In genomic region chr3:17032407-17033034, GRCh38 we compare ENCODE assay signal across 8 cellular contexts.
A peak's percentile ranks its signal among the peaks of the same experiment; 100 is the strongest.
DNase-seq lines count a peak whose midpoint lies in the region; ATAC-seq, FAIRE-seq and TF ChIP-seq lines count a peak whose summit lies in the region.

No MANE protein-coding gene starts in this region.

- TF ChIP-seq CTCF in PC-9 (conservative IDR thresholded peaks at IDR 0.05), result peak; percentile 71
- TF ChIP-seq CTCF in fibroblast of mammary gland (conservative IDR thresholded peaks at IDR 0.05; ENCODE audit: control insufficient read depth, insufficient read depth, low read depth, low read length), result peak; percentile 86
- TF ChIP-seq CTCF in neural crest cell (conservative IDR thresholded peaks at IDR 0.05), result peak; percentile 66

- no peaks in the 10 kb centered on the region for H3K9me3 Mint-ChIP-seq in neural crest cell

- no peak overlapping the region for H3K27ac ChIP-seq in PC-9

- H2AFZ ChIP-seq in PC-9, result no peak overlapping the region

- H3K27me3 Mint-ChIP-seq in neural crest cell (ENCODE audit: low read depth), result no peaks in the 10 kb centered on the region

- POLR2A ChIA-PET in PC-9 (lab: Charles Lee; ENCODE audit: unreplicated experiment), result no interaction called here

- CTCF ChIA-PET in PC-9 (lab: Charles Lee), result interaction anchor here (0.7 kb wide), 2 partner anchors 430 to 442 kb away, joined by 3 read pairs; no protein-coding TSS in a partner anchor

- no peaks in the 10 kb centered on the region for H4K20me1 ChIP-seq in PC-9 (ENCODE audit: insufficient read depth)

- no peaks in the 10 kb centered on the region for H3K79me2 ChIP-seq in PC-9 (ENCODE audit: low read depth)

- intact Hi-C loops in PC-9 (cut with micrococcal nuclease; ENCODE audit: unreplicated experiment), result loop anchor here (1.0 to 10.0 kb wide), 5 partner anchors 202 to 738 kb away; no protein-coding TSS in a partner anchor

- peaks cover 6% of the 10 kb centered on the region for H3K4me1 ChIP-seq in PC-9 (replicated peaks; ENCODE audit: insufficient read depth)

- FAIRE-seq in GM19239 (lab: Jason Lieb, UNC), result no peak

- no peak overlapping the region for H3K4me3 ChIP-seq in PC-9
- no peak overlapping the region for H3K4me3 ChIP-seq in fibroblast of mammary gland (ENCODE audit: control insufficient read depth, low read depth, low read length)

- no peaks in the 10 kb centered on the region for H3K27me3 ChIP-seq in PC-9 (ENCODE audit: insufficient read depth, low read depth)

- H3K9me2 ChIP-seq in PC-9 (ENCODE audit: insufficient read depth), result no peaks in the 10 kb centered on the region

- no peak overlapping the region for H3K4me3 Mint-ChIP-seq in neural crest cell

- H3K9me3 ChIP-seq in PC-9 (ENCODE audit: insufficient read depth, low read depth), result 0 out of 2 replicates have a peak, but pooled peaks cover 3% of the 10 kb centered on the region

- ATAC-seq in GM21367 (IDR thresholded peaks at IDR 0.05; ENCODE audit: unreplicated experiment) (peak; percentile 63), HG03025 (IDR thresholded peaks at IDR 0.05; ENCODE audit: low FRiP score, unreplicated experiment) (no peak), HG02938 (IDR thresholded peaks at IDR 0.05; ENCODE audit: unreplicated experiment) (no peak)

- no peak overlapping the region for H3K4me2 ChIP-seq in PC-9

- no TSS peak for BruUV-seq in PC-9 (replicated peaks; lab: Mats Ljungman, UMichigan)

- H3F3A ChIP-seq in PC-9 (ENCODE audit: insufficient read depth, low read depth), result no peaks in the 10 kb centered on the region

- H3K27ac Mint-ChIP-seq in neural crest cell (ENCODE audit: unreplicated experiment), result no peak overlapping the region

- no peaks in the 10 kb centered on the region for H3K4me1 Mint-ChIP-seq in neural crest cell

- no peaks in the 10 kb centered on the region for H3K36me3 Mint-ChIP-seq in neural crest cell (ENCODE audit: low read depth)

- H3K36me3 ChIP-seq in PC-9 (ENCODE audit: low read depth), result no peaks in the 10 kb centered on the region

- DNase-seq in AG20443 (ENCODE audit: low spot score) (peak; percentile 51), PC-9 (no peak), fibroblast of mammary gland (ENCODE audit: low read depth) (peak; percentile 67), neural crest cell (ENCODE audit: low read depth, low spot score) (no peak), GM19239 (ENCODE audit: insufficient read length, low spot score) (no peak)

Comparison
In these comparisons a context has a peak if more than half of its experiments do, and no peak if none do; other contexts are left out.
1. DNase-seq: peak in AG20443 (single experiment) and fibroblast of mammary gland (single experiment); none in PC-9 (0 of 2), neural crest cell (single experiment) and GM19239 (single experiment).
2. Peak in every context shown above with its lines, with median percentiles within 50 percentile points of each other: CTCF ChIP-seq.